20 cellular contexts compared by ENCODE assay signal in the genomic region with DNA sequence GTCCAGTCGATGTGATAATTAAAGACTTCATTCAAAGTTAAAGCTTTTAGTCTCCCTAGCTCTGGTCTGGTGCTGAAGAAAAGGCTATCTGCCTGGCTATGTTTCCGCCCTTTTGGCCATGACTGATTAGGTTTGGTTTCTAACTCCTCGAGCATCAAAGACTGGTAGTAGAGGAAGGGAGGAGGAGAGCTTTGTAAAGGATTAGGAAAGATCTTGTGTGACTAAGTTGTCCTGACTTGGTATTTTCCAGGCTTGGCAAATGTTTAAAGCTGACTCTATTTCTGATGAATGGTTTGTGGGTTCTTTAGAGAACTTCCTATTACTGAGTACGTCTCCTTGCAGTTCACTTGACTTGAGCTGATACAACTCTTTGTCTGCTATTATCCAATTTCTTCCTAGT.
DNase-seq lines count a peak whose midpoint lies in the region; TF ChIP-seq lines count a peak whose summit lies in the region.
"Had no signal": no experiment of that assay in that cellular context is flagged by ENCODE, and none has a peak within 500 bp of the region (broad histone marks: within the 10 kb centered on the region; RNA-seq: fewer than 3 reads in every experiment).

No MANE protein-coding gene starts in this region.

- H3K4me2 ChIP-seq in mesendoderm (ENCODE audit: low read length) (no peak overlapping the region), trophoblast cell (ENCODE audit: low read length) (no peak overlapping the region)

- no peak overlapping the region for H3K56ac ChIP-seq in mesendoderm (ENCODE audit: low read length)

- no peaks in the 10 kb centered on the region for H3K27me3 Mint-ChIP-seq in activated naive CD8-positive, alpha-beta T cell treated with anti-CD3 and anti-CD28 coated beads for 36 hours
- H3K27me3 Mint-ChIP-seq: activated CD4-positive, alpha-beta T cell treated with anti-CD3 and anti-CD28 coated beads, Interleukin-2, amount 10 ng/mL, durations not matched to agents 7 days and 5 days had no signal

- H2BK12ac ChIP-seq in trophoblast cell (ENCODE audit: low read length) = no peak overlapping the region

- no peak overlapping the region for H3K23ac ChIP-seq in mesendoderm (ENCODE audit: low read length)
- H3K23ac ChIP-seq in trophoblast cell (ENCODE audit: low read length) = no peak overlapping the region

- H3K27ac ChIP-seq in mesendoderm (ENCODE audit: low read depth, low read length) (no peak overlapping the region), trophoblast cell (ENCODE audit: low read depth, low read length) (no peak overlapping the region)

- H4K8ac ChIP-seq in mesendoderm (ENCODE audit: low read depth, low read length) = no peak overlapping the region
- H4K8ac ChIP-seq in trophoblast cell (ENCODE audit: low read depth, low read length) = no peak overlapping the region

- WGBS in mesendoderm (ENCODE audit: extremely low coverage, insufficient coverage, low lambda C conversion rate) = no CpG with 5 or more reads among the region's 4 CpGs
- no CpG with 5 or more reads among the region's 4 CpGs for WGBS in trophoblast cell (ENCODE audit: extremely low coverage, insufficient coverage, insufficient read length)

- no peaks in the 10 kb centered on the region for H3K27me3 ChIP-seq in mesendoderm (ENCODE audit: insufficient read depth, low read length, poor library complexity)
- no peaks in the 10 kb centered on the region for H3K27me3 ChIP-seq in trophoblast cell (ENCODE audit: insufficient read depth, low read length)
- H3K27me3 ChIP-seq: MG63 had no signal

- H3K4me3 Mint-ChIP-seq in activated naive CD8-positive, alpha-beta T cell treated with anti-CD3 and anti-CD28 coated beads for 36 hours = no peak overlapping the region
- H3K4me3 Mint-ChIP-seq: activated CD4-positive, alpha-beta T cell treated with anti-CD3 and anti-CD28 coated beads, Interleukin-2, amount 10 ng/mL, durations not matched to agents 7 days and 5 days; naive thymus-derived CD4-positive, alpha-beta T cell had no signal

- H3K9ac ChIP-seq in mesendoderm (ENCODE audit: low read length) (no peak overlapping the region), trophoblast cell (ENCODE audit: low read length) (no peak overlapping the region)

- no peaks in the 10 kb centered on the region for H3K36me3 Mint-ChIP-seq in activated naive CD8-positive, alpha-beta T cell treated with anti-CD3 and anti-CD28 coated beads for 36 hours

- no peak overlapping the region for H2BK15ac ChIP-seq in mesendoderm (replicated peaks; ENCODE audit: low read depth)

- no peak overlapping the region for H3K14ac ChIP-seq in trophoblast cell (ENCODE audit: low read length)

- H3K4me1 Mint-ChIP-seq in activated naive CD8-positive, alpha-beta T cell treated with anti-CD3 and anti-CD28 coated beads for 36 hours = no peaks in the 10 kb centered on the region
- H3K4me1 Mint-ChIP-seq: activated CD4-positive, alpha-beta T cell treated with anti-CD3 and anti-CD28 coated beads, Interleukin-2, amount 10 ng/mL, durations not matched to agents 7 days and 5 days; naive thymus-derived CD4-positive, alpha-beta T cell had no signal

- H3K36me3 ChIP-seq in mesendoderm (ENCODE audit: control insufficient read depth, insufficient read depth, low read length) = no peaks in the 10 kb centered on the region
- no peaks in the 10 kb centered on the region for H3K36me3 ChIP-seq in trophoblast cell (ENCODE audit: control insufficient read depth in 1 of 2, insufficient read depth in 2 of 2, low read length in 2 of 2)
- H3K36me3 ChIP-seq: MG63 had no signal

- H2BK5ac ChIP-seq in mesendoderm (ENCODE audit: low read length) (no peak overlapping the region), trophoblast cell (ENCODE audit: low read depth, low read length, poor library complexity) (no peak overlapping the region)

- H3K79me2 ChIP-seq in mesendoderm (ENCODE audit: control insufficient read depth, insufficient read depth, low read length) = no peaks in the 10 kb centered on the region
- H3K79me2 ChIP-seq in trophoblast cell (ENCODE audit: control insufficient read depth, insufficient read depth, low read length, poor library complexity) = no peaks in the 10 kb centered on the region

- H3K18ac ChIP-seq in mesendoderm (ENCODE audit: low read length) (no peak overlapping the region), trophoblast cell (ENCODE audit: low read length) (no peak overlapping the region)

- no peak overlapping the region for H2AK5ac ChIP-seq in mesendoderm (ENCODE audit: low read length)
- no peak overlapping the region for H2AK5ac ChIP-seq in trophoblast cell (ENCODE audit: low read length)

- no peak overlapping the region for H3K27ac Mint-ChIP-seq in activated naive CD8-positive, alpha-beta T cell treated with anti-CD3 and anti-CD28 coated beads for 36 hours
- H3K27ac Mint-ChIP-seq: activated CD4-positive, alpha-beta T cell treated with anti-CD3 and anti-CD28 coated beads, Interleukin-2, amount 10 ng/mL, durations not matched to agents 7 days and 5 days; naive thymus-derived CD4-positive, alpha-beta T cell had no signal

- no peak overlapping the region for H4K5ac ChIP-seq in mesendoderm (ENCODE audit: low read length)

- H3K79me1 ChIP-seq in mesendoderm (ENCODE audit: low read length) = no peaks in the 10 kb centered on the region
- no peaks in the 10 kb centered on the region for H3K79me1 ChIP-seq in trophoblast cell (ENCODE audit: low read length)

- H3K9me3 Mint-ChIP-seq in activated naive CD8-positive, alpha-beta T cell treated with anti-CD3 and anti-CD28 coated beads for 36 hours = peaks cover 3% of the 10 kb centered on the region
- H3K9me3 Mint-ChIP-seq: activated CD4-positive, alpha-beta T cell treated with anti-CD3 and anti-CD28 coated beads, Interleukin-2, amount 10 ng/mL, durations not matched to agents 7 days and 5 days had no signal

- H3K4me3 ChIP-seq in AG10803 (ENCODE audit: low read length) = no peak overlapping the region
- H3K4me3 ChIP-seq in epithelial cell of esophagus (ENCODE audit: low read length) = no peak overlapping the region
- no peak overlapping the region for H3K4me3 ChIP-seq in mesendoderm (ENCODE audit: low read length)
- H3K4me3 ChIP-seq in trophoblast cell (ENCODE audit: low read depth, low read length) = no peak overlapping the region
- H3K4me3 ChIP-seq: MG63 had no signal

- H2BK120ac ChIP-seq in mesendoderm (ENCODE audit: low read depth, low read length) = no peak overlapping the region
- no peak overlapping the region for H2BK120ac ChIP-seq in trophoblast cell (ENCODE audit: insufficient read depth, low read length, poor library complexity)

- no peak overlapping the region for H2AFZ ChIP-seq in trophoblast cell (ENCODE audit: insufficient read depth, low read length, poor library complexity)

- peak; percentile 88 for DNase-seq in AG10803 (ENCODE audit: low read depth)
- DNase-seq in NCI-H226 = peak; percentile 84
- peak; percentile 85 for DNase-seq in epithelial cell of esophagus (ENCODE audit: low read depth)
- peak; percentile 16 for DNase-seq in mesendoderm
- DNase-seq in trophoblast cell = no peak
- DNase-seq in middle frontal gyrus (ENCODE audit: extremely low spot score, low spot score) = no peak
- no peak for DNase-seq in activated naive CD8-positive, alpha-beta T cell treated with anti-CD3 and anti-CD28 coated beads for 36 hours
- no peak for DNase-seq in activated CD8-positive, alpha-beta memory T cell treated with anti-CD3 and anti-CD28 coated beads, Interleukin-2, amount 50 U/mL, for 4 hours
- DNase-seq: activated CD4-positive, alpha-beta T cell treated with anti-CD3 and anti-CD28 coated beads, Interleukin-2, amount 10 ng/mL, durations not matched to agents 7 days and 5 days; activated naive CD4-positive, alpha-beta T cell treated with anti-CD3 and anti-CD28 coated beads, Interleukin-2, amount 50 U/mL, for 16 hours; Caco-2; left colon; MG63; naive thymus-derived CD4-positive, alpha-beta T cell; NCI-H2107; NK-92 treated with Interleukin-12 subunit alpha and Interleukin-12 subunit beta, amount 100 ng/mL, for 24 hours; right cardiac atrium; SHP77 treated with DMSO at 0.1 percent for 48 hours; stimulated activated CD8-positive, alpha-beta memory T cell treated with anti-CD3 and anti-CD28 coated beads, Interleukin-4, amount 100 ng/mL, for 48 hours; T-helper 9 cell had no signal

- TF ChIP-seq CTCF in AG10803 (conservative IDR thresholded peaks at IDR 0.05; ENCODE audit: low read length) (no peak), epithelial cell of esophagus (IDR thresholded peaks at IDR 0.05; ENCODE audit: insufficient read depth, low read depth, low read length, missing control alignments) (no peak)

- no peaks in the 10 kb centered on the region for H3K9me3 ChIP-seq in trophoblast cell (ENCODE audit: insufficient read depth, low read depth, low read length)
- H3K9me3 ChIP-seq: Caco-2 had no signal

- no peak overlapping the region for H4K91ac ChIP-seq in trophoblast cell (ENCODE audit: low read depth, low read length)

- H4K12ac ChIP-seq in trophoblast cell (ENCODE audit: low read depth, low read length) = no peak overlapping the region

- H3K4ac ChIP-seq in mesendoderm (ENCODE audit: low read depth, low read length) (no peak overlapping the region), trophoblast cell (ENCODE audit: low read depth, low read length) (no peak overlapping the region)

- peaks cover 2% of the 10 kb centered on the region for H3K4me1 ChIP-seq in mesendoderm (ENCODE audit: control insufficient read depth, low read depth, low read length)
- H3K4me1 ChIP-seq in trophoblast cell (ENCODE audit: control insufficient read depth in 1 of 2, insufficient read depth in 2 of 2, low read length in 2 of 2) = no peaks in the 10 kb centered on the region
- H3K4me1 ChIP-seq: Caco-2 had no signal

Comparison
In these comparisons a context has a peak if more than half of its experiments do, and no peak if none do; other contexts are left out.
1. DNase-seq: peak in AG10803 (single experiment), NCI-H226 (single experiment), epithelial cell of esophagus (single experiment) and mesendoderm (single experiment); none in trophoblast cell (0 of 2), middle frontal gyrus (single experiment), activated naive CD8-positive, alpha-beta T cell treated with anti-CD3 and anti-CD28 coated beads for 36 hours (single experiment) and activated CD8-positive, alpha-beta memory T cell treated with anti-CD3 and anti-CD28 coated beads, Interleukin-2, amount 50 U/mL, for 4 hours (single experiment).